1 cellular context compared by ENCODE assay signal in the genomic region with DNA sequence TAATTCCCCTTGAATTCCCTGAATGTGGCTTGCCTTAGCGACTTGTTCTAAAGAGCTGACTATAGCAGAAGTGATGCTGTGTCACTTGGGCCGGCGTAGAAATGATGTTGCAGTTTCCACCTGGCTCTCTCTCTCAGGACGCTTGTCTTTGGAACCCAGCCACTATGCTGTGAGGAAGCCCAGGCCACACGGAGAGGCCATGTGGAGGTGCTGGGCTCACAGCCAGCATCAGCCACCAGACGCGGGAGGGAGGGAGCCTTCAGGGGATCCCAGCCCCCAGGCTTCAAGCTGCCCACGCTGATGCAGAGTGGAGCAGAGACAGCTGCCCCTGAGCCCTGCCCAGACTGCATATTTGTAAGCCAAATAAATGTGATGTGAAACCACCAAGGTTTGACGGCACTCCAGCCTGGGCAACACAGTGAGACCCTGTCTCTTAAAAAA.
TF ChIP-seq lines count a peak whose summit lies in the region.

No MANE protein-coding gene starts in this region.

TF ChIP-seq in HEK293, 187 proteins besides CTCF, POLR2A, EP300 and RAD21 (continued from another document):
- TF ChIP-seq, protein P1, sequence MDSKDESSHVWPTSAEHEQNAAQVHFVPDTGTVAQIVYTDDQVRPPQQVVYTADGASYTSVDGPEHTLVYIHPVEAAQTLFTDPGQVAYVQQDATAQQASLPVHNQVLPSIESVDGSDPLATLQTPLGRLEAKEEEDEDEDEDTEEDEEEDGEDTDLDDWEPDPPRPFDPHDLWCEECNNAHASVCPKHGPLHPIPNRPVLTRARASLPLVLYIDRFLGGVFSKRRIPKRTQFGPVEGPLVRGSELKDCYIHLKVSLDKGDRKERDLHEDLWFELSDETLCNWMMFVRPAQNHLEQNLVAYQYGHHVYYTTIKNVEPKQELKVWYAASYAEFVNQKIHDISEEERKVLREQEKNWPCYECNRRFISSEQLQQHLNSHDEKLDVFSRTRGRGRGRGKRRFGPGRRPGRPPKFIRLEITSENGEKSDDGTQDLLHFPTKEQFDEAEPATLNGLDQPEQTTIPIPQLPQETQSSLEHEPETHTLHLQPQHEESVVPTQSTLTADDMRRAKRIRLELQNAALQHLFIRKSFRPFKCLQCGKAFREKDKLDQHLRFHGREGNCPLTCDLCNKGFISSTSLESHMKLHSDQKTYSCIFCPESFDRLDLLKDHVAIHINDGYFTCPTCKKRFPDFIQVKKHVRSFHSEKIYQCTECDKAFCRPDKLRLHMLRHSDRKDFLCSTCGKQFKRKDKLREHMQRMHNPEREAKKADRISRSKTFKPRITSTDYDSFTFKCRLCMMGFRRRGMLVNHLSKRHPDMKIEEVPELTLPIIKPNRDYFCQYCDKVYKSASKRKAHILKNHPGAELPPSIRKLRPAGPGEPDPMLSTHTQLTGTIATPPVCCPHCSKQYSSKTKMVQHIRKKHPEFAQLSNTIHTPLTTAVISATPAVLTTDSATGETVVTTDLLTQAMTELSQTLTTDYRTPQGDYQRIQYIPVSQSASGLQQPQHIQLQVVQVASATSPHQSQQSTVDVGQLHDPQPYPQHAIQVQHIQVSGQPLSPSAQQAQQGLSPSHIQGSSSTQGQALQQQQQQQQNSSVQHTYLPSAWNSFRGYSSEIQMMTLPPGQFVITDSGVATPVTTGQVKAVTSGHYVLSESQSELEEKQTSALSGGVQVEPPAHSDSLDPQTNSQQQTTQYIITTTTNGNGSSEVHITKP (tag by site-specific recombination; IDR thresholded peaks at IDR 0.05), result peak; percentile 41
- TF ChIP-seq ZNF121 (tag by site-specific recombination; IDR thresholded peaks at IDR 0.05), result peak; percentile 97
- TF ChIP-seq ZNF335 (tag by site-specific recombination; conservative IDR thresholded peaks at IDR 0.05), result no peak
- 0 out of 2 replicates have a peak, but pooled peaks have one; percentile 44 for TF ChIP-seq ZBTB8A (tag by site-specific recombination; IDR thresholded peaks at IDR 0.05)
- TF ChIP-seq EGR2 (tag by site-specific recombination; IDR thresholded peaks at IDR 0.05; ENCODE audit: low read depth), result peak; percentile 61
- no peak for TF ChIP-seq PRDM1 (tag by site-specific recombination; IDR thresholded peaks at IDR 0.05)
- TF ChIP-seq ZFHX2 (tag by site-specific recombination; conservative IDR thresholded peaks at IDR 0.05), result peak; percentile 84
- TF ChIP-seq ZIC2 (tag by site-specific recombination; IDR thresholded peaks at IDR 0.05), result peak; percentile 89
- TF ChIP-seq GLIS2 (tag by site-specific recombination; IDR thresholded peaks at IDR 0.05), result peak; percentile 70
- no peak for TF ChIP-seq ZNF274 (IDR thresholded peaks at IDR 0.05; ENCODE audit: low read length)
- TF ChIP-seq ZNF274 (tag by site-specific recombination; IDR thresholded peaks at IDR 0.05; ENCODE audit: borderline replicate concordance), result no peak
